15 cellular contexts compared by ENCODE assay signal in genomic region chr2:149924549-149925213, GRCh38.
"Had no signal": no experiment of that assay in that cellular context is flagged by ENCODE, and none has a peak within 500 bp of the region (broad histone marks: within the 10 kb centered on the region; RNA-seq: fewer than 3 reads in every experiment).

No MANE protein-coding gene starts in this region.

- DNase-seq: activated CD4-positive, alpha-beta T cell treated with anti-CD3 and anti-CD28 coated beads for 4 hours; activated CD8-positive, alpha-beta T cell treated with anti-CD3 and anti-CD28 coated beads for 36 hours; activated effector memory CD4-positive, alpha-beta T cell treated with Interleukin-2 at 50 U/mL for 16 hours; activated naive CD4-positive, alpha-beta T cell treated with anti-CD3 and anti-CD28 coated beads, Interleukin-2, amount 50 U/mL, for 16 hours; activated T-cell treated with anti-CD3 and anti-CD28 coated beads, Interleukin-2, amount 50 U/mL, for 4 hours; caudate nucleus; colonic mucosa; glutamatergic neuron; hypothalamus; sigmoid colon; stimulated activated CD4-positive, alpha-beta T cell treated with anti-CD3 and anti-CD28 coated beads, Interleukin-2, amount 100 ng/mL, for 48 hours; stimulated activated naive B cell treated with anti-CD40 and anti-IgM and Interleukin-4, amounts not matched to agents 10 μg/mL and 1 μg/mL and 100 μg/mL, for 72 hours; thyroid gland had no signal

- H3K4me3 Mint-ChIP-seq: activated CD8-positive, alpha-beta T cell treated with anti-CD3 and anti-CD28 coated beads for 36 hours; activated T-cell treated with anti-CD3 and anti-CD28 coated beads, Interleukin-2, amount 50 U/mL, for 4 hours; neural crest cell; stimulated activated naive B cell treated with anti-CD40 and anti-IgM and Interleukin-4, amounts not matched to agents 10 μg/mL and 1 μg/mL and 100 μg/mL, for 72 hours; WTC11 had no signal

- H3K4me1 Mint-ChIP-seq: neural crest cell; stimulated activated naive B cell treated with anti-CD40 and anti-IgM and Interleukin-4, amounts not matched to agents 10 μg/mL and 1 μg/mL and 100 μg/mL, for 72 hours had no signal

- H3K36me3 Mint-ChIP-seq: stimulated activated naive B cell treated with anti-CD40 and anti-IgM and Interleukin-4, amounts not matched to agents 10 μg/mL and 1 μg/mL and 100 μg/mL, for 72 hours had no signal

- H3K27ac Mint-ChIP-seq: activated CD8-positive, alpha-beta T cell treated with anti-CD3 and anti-CD28 coated beads for 36 hours; stimulated activated naive B cell treated with anti-CD40 and anti-IgM and Interleukin-4, amounts not matched to agents 10 μg/mL and 1 μg/mL and 100 μg/mL, for 72 hours; WTC11 had no signal

- H3K27me3 Mint-ChIP-seq: activated CD8-positive, alpha-beta T cell treated with anti-CD3 and anti-CD28 coated beads for 36 hours; stimulated activated naive B cell treated with anti-CD40 and anti-IgM and Interleukin-4, amounts not matched to agents 10 μg/mL and 1 μg/mL and 100 μg/mL, for 72 hours had no signal

- ATAC-seq: activated CD8-positive, alpha-beta T cell treated with anti-CD3 and anti-CD28 coated beads for 36 hours; activated T-cell treated with anti-CD3 and anti-CD28 coated beads, Interleukin-2, amount 50 U/mL, for 4 hours; stimulated activated naive B cell treated with anti-CD40 and anti-IgM and Interleukin-4, amounts not matched to agents 10 μg/mL and 1 μg/mL and 100 μg/mL, for 72 hours; WTC11 had no signal
